In genomic region chr10:77637986-77638765, GRCh38 we compare ENCODE assay signal across 8 cellular contexts. TPM values are rescaled to one million over a fixed set of nuclear protein-coding genes. Genes with fewer than 3 reads are reported as not detected.
DNase-seq lines count a peak whose midpoint lies in the region; ATAC-seq and TF ChIP-seq lines count a peak whose summit lies in the region.

No MANE protein-coding gene starts in this region.

- DNase-seq in Right ventricle myocardium superior (peak; percentile 50), cardiac septum (ENCODE audit: low spot score) (no peak), T1000 (lab: John Stamatoyannopoulos, UW) (peak; percentile 26), heart left ventricle (no peak), retinal pigment epithelial cell (ENCODE audit: low read depth) (no peak), GM19240 (ENCODE audit: insufficient read length, low spot score) (no peak)

- H3K9me3 ChIP-seq in heart left ventricle = no peaks in the 10 kb centered on the region

- peaks cover 23 to 73% (median 50%) of the 10 kb centered on the region in 9 donors for H3K27me3 ChIP-seq in heart left ventricle

- peak overlapping the region in 1 of 12 donors; percentile 84 for H3K27ac ChIP-seq in heart left ventricle

- no peaks in the 10 kb centered on the region for H3K36me3 ChIP-seq in heart left ventricle

- TF ChIP-seq CTCF in heart left ventricle (IDR thresholded peaks at IDR 0.05) (no peak), retinal pigment epithelial cell (conservative IDR thresholded peaks at IDR 0.05; ENCODE audit: low read depth, low read length) (no peak)

- H3K4me3 ChIP-seq in heart left ventricle (peak overlapping the region in 11 of 12 donors; percentile 6 to 63 (median 43)), retinal pigment epithelial cell (ENCODE audit: low read length) (peak overlapping the region; percentile 49)

- ATAC-seq in Right ventricle myocardium superior (ENCODE audit: poor library complexity) (no peak), heart left ventricle (peak in 1 of 4 donors; percentile 20), GM21526 (IDR thresholded peaks at IDR 0.05; ENCODE audit: low FRiP score, unreplicated experiment) (no peak), GM18520 (IDR thresholded peaks at IDR 0.05; ENCODE audit: unreplicated experiment) (no peak)

- intact Hi-C loops in Right ventricle myocardium superior (cut with DNase I) (no loop called here), cardiac septum (cut with DNase I) (no loop called here), heart left ventricle (cut with DNase I) (loop anchor here in 1 of 10 donors (5.0 kb wide), 1 partner anchor 141 kb away; no protein-coding TSS in a partner anchor)

- H3K4me1 ChIP-seq in heart left ventricle = peaks cover 0 to 20% (median 0%) of the 10 kb centered on the region in 12 donors

- TF ChIP-seq POLR2A in heart left ventricle (IDR thresholded peaks at IDR 0.05) = no peak

- WGBS in heart left ventricle, 4 donors = 1 to 2% (median 1%) methylated on average over 10 to 104 of the region's 104 CpGs

RNA-seq across cellular contexts. Expression of gene KCNMA1, which starts 0.6 kb away (rescaled TPM):
- total RNA-seq in Right ventricle myocardium superior (2.0 TPM), cardiac septum (2.0 TPM), heart left ventricle (1 to 10 TPM in 7 of 9 donors, under 1 TPM in 2; 0.63 to 8.7 (median 2.3) TPM)
- polyA plus RNA-seq in heart left ventricle = under 1 TPM; 0.39 to 0.53 TPM

Comparison
In these comparisons a context has a peak if more than half of its experiments do, and no peak if none do; other contexts are left out.
1. DNase-seq: peak in Right ventricle myocardium superior (single experiment) and T1000 (single experiment); none in cardiac septum (single experiment), heart left ventricle (0 of 5), retinal pigment epithelial cell (single experiment) and GM19240 (single experiment).